Comparison of ENCODE assay signal across 9 cellular contexts in genomic region chr20:1326031-1326930, GRCh38. TPM values are rescaled to one million over a fixed set of nuclear protein-coding genes. Genes with fewer than 3 reads are reported as not detected.
DNase-seq lines count a peak whose midpoint lies in the region; ATAC-seq, FAIRE-seq and TF ChIP-seq lines count a peak whose summit lies in the region.
"Had no signal": no experiment of that assay in that cellular context is flagged by ENCODE, and none has a peak within 500 bp of the region (broad histone marks: within the 10 kb centered on the region; RNA-seq: fewer than 3 reads in every experiment).

No MANE protein-coding gene starts in this region.

- TF ChIP-seq CTCF in HFF-Myc (IDR thresholded peaks at IDR 0.05; ENCODE audit: low read depth, low read length, missing control alignments) (no peak), GM12878 (IDR thresholded peaks at IDR 0.05 in 2 of 3, conservative IDR thresholded peaks at IDR 0.05 in 1 of 3; ENCODE audit: control insufficient read depth in 2 of 3, extremely low read depth in 1 of 3, insufficient read depth in 1 of 3, low read depth in 3 of 3, low read length in 3 of 3) (no peak), kidney epithelial cell (IDR thresholded peaks at IDR 0.05; ENCODE audit: insufficient read depth, low read length, poor library complexity, severe bottlenecking) (no peak)

- BruUV-seq in GM12878 (replicated peaks; lab: Mats Ljungman, UMichigan), result no TSS peak

- FAIRE-seq in GM12878 (lab: Jason Lieb, UNC) (peak; percentile 27), H54 (lab: Jason Lieb, UNC) (no peak)

- peak overlapping the region; percentile 94 for H3K27ac ChIP-seq in GM12878 (ENCODE audit: control insufficient read depth, insufficient read depth)
- peak overlapping the region; percentile 96 for H3K27ac ChIP-seq in thymus (ENCODE audit: low read depth)

- H3K79me2 ChIP-seq in GM12878 (ENCODE audit: control insufficient read depth, insufficient read depth, low read length), result peaks cover 52% of the 10 kb centered on the region

- POLR2A ChIA-PET in GM12878 (lab: Charles Lee), result interaction anchor here (0.5 to 7.0 kb wide), 3 partner anchors 14 to 65 kb away, joined by 3 to 76 read pairs (median 4); partner anchors contain the start of gene FKBP1A

- intact Hi-C loops in GM12878 (cut with micrococcal nuclease; ENCODE audit: unreplicated experiment), result no loop called here

- no peaks in the 10 kb centered on the region for H4K20me1 ChIP-seq in GM12878 (ENCODE audit: control insufficient read depth, insufficient read depth)

- H2AFZ ChIP-seq in GM12878 (ENCODE audit: control insufficient read depth, low read depth, low read length), result no peak overlapping the region

- DNase-seq in HFF-Myc (ENCODE audit: extremely low read depth, low read depth), result no peak
- no peak for DNase-seq in GM12878 (ENCODE audit: low read depth, low spot score)
- no peak for DNase-seq in kidney epithelial cell (ENCODE audit: low read depth)
- DNase-seq in HuH-7.5 (ENCODE audit: low spot score), result no peak
- DNase-seq in H54 (ENCODE audit: insufficient read length, low spot score), result no peak
- no peak for DNase-seq in NOMO-1 (lab: John Stamatoyannopoulos, UW; ENCODE audit: unreplicated experiment in 2 of 2)
- DNase-seq: cerebellar nuclear complex had no signal

- no peaks in the 10 kb centered on the region for H3K9me3 ChIP-seq in GM12878 (replicated peaks; ENCODE audit: control insufficient read depth, insufficient read depth, low read length)
- H3K9me3 ChIP-seq in thymus (ENCODE audit: control insufficient read depth), result no peaks in the 10 kb centered on the region

- peak overlapping the region; percentile 92 for H3K4me3 ChIP-seq in HFF-Myc (replicated peaks; ENCODE audit: low read depth, low read length)
- H3K4me3 ChIP-seq in GM12878, result peak overlapping the region; percentile 90
- H3K4me3 ChIP-seq in kidney epithelial cell (ENCODE audit: low read depth, low read length), result peak overlapping the region; percentile 87
- H3K4me3 ChIP-seq in thymus (ENCODE audit: low read length), result peak overlapping the region; percentile 93

- TF ChIP-seq POLR2A in GM12878 (IDR thresholded peaks at IDR 0.05; ENCODE audit: low read depth, low read length), result no peak; the same call in 1 of the 2 replicates
- no peak for TF ChIP-seq POLR2A in H54 (IDR thresholded peaks at IDR 0.05; ENCODE audit: low read depth, low read length)

- H3K36me3 ChIP-seq in GM12878 (ENCODE audit: control insufficient read depth in 2 of 2, insufficient read depth in 2 of 2, low read length in 1 of 2) (no peaks in the 10 kb centered on the region), kidney epithelial cell (ENCODE audit: control insufficient read depth, insufficient read depth, low read length) (no peaks in the 10 kb centered on the region), thymus (ENCODE audit: control insufficient read depth, insufficient read depth) (peaks cover 8% of the 10 kb centered on the region)

- H3K4me1 ChIP-seq in GM12878 (ENCODE audit: control insufficient read depth, insufficient read depth, low read length), result peaks cover 34% of the 10 kb centered on the region
- peaks cover 20% of the 10 kb centered on the region for H3K4me1 ChIP-seq in thymus (ENCODE audit: control insufficient read depth, insufficient read depth, low read length)

- WGBS in GM12878 (ENCODE audit: insufficient coverage, insufficient replicate concordance, low lambda C conversion rate, missing lambda C conversion rate), result 61% methylated on average over 10 of the region's 10 CpGs
- WGBS in thymus, result 66% methylated on average over 10 of the region's 10 CpGs

- CTCF ChIA-PET in GM12878 (lab: Yijun Ruan, JAX), result interaction anchor here (1.3 to 7.6 kb wide), 6 partner anchors 56 to 178 kb away, joined by 3 to 55 read pairs (median 4); partner anchors contain the start of gene FKBP1A

- peak overlapping the region; percentile 97 for H3K9ac ChIP-seq in GM12878 (ENCODE audit: control insufficient read depth, insufficient read depth, low read length)

- RAD21 ChIA-PET in GM12878 (lab: Charles Lee; ENCODE audit: unreplicated experiment), result interaction anchor here (0.7 to 4.6 kb wide), 7 partner anchors 50 to 112 kb away, joined by 3 to 37 read pairs (median 4); no protein-coding TSS in a partner anchor

- in situ Hi-C loops in GM12878 (cut with MboI), result no loop called here

- TF ChIP-seq RAD21 in GM12878 (IDR thresholded peaks at IDR 0.05; ENCODE audit: insufficient read depth, low read depth, low read length), result no peak

- SMC1A ChIA-PET in GM12878 (lab: Charles Lee; ENCODE audit: uncharacterized antibody, unreplicated experiment), result interaction anchor here (0.8 to 5.0 kb wide), 5 partner anchors 49 to 66 kb away, joined by 3 to 52 read pairs (median 4); partner anchors contain the start of gene FKBP1A

- no peaks in the 10 kb centered on the region for H3K27me3 ChIP-seq in GM12878 (replicated peaks in 1 of 2; ENCODE audit: control insufficient read depth in 2 of 2, insufficient read depth in 2 of 2, low read length in 1 of 2)
- no peaks in the 10 kb centered on the region for H3K27me3 ChIP-seq in kidney epithelial cell (ENCODE audit: control insufficient read depth, insufficient read depth, low read length)
- no peaks in the 10 kb centered on the region for H3K27me3 ChIP-seq in thymus (ENCODE audit: control insufficient read depth, insufficient read depth)

- TF ChIP-seq EP300 in GM12878 (IDR thresholded peaks at IDR 0.05; ENCODE audit: borderline replicate concordance in 1 of 2, control insufficient read depth in 1 of 2, low read depth in 2 of 2, low read length in 2 of 2), result no peak

- peak overlapping the region; percentile 77 for H3K4me2 ChIP-seq in GM12878 (ENCODE audit: control insufficient read depth, insufficient read depth)

- no peak for ATAC-seq in GM12878
- no peak for ATAC-seq in GM19463 (IDR thresholded peaks at IDR 0.05; ENCODE audit: unreplicated experiment)

TF ChIP-seq in GM12878, 131 proteins besides CTCF, POLR2A, EP300 and RAD21:
- TF ChIP-seq BCL3 (IDR thresholded peaks at IDR 0.05; ENCODE audit: borderline replicate concordance, insufficient read depth, low read depth, low read length, poor library complexity, severe bottlenecking) (no peak), MLLT1 (IDR thresholded peaks at IDR 0.05) (peak; percentile 21; the same call in 1 of the 2 replicates)

RNA-seq across cellular contexts. Expression of gene SDCBP2, which starts 2.7 kb away (rescaled TPM):
- total RNA-seq in GM12878 (2013; cell fraction: nucleolus; rRNA removed), result 1.3 and 2.6 TPM in 2 replicates
- total RNA-seq in GM12878 (2014; rRNA removed) (0.60 and 1.1 TPM in 2 replicates), GM12878 (2014; rRNA removed; fragmentation: Illumina TruSeq; extraction: Trizol) (0.45 and 0.60 TPM in 2 replicates), GM12878 (2021) (0.77 and 1.5 TPM in 2 replicates), kidney epithelial cell (6.1 and 7.7 TPM in 2 replicates)
- 0.91 TPM for polyA plus RNA-seq in GM12878 (2011; ENCODE audit: low read depth)
- polyA plus RNA-seq in GM12878 (2011; rRNA removed) (1.3 and 1.5 TPM in 2 replicates), GM12878 (2014; fragmentation: Illumina TruSeq; extraction: Trizol) (0.51 and 0.96 TPM in 2 replicates), GM12878 (2014; fragmentation: Nextera tagmentation; extraction: Ambion mirVana) (under 1 TPM in 1 of 2 experiments, not detected in 1; 0.16 TPM), GM12878 (2014; rRNA removed) (1.3 and 1.9 TPM in 2 replicates), GM12878 (2016; fragmentation: Nextera tagmentation; extraction: Ambion mirVana) (1 to 10 TPM; 1.4 to 2.4 TPM), thymus (8.6 TPM)
- 2.3 and 3.4 TPM in 2 replicates for polyA plus RNA-seq in GM12878 (2011; cell fraction: cytosol; rRNA removed)
- 5.3 and 9.1 TPM in 2 replicates for polyA plus RNA-seq in GM12878 (2011; cell fraction: nucleus; rRNA removed)
- 2.0 and 3.7 TPM in 2 replicates for polyA plus RNA-seq in GM12878 (2012)
- 0.29 and 1.0 TPM in 2 replicates for polyA minus RNA-seq in GM12878 (2011; rRNA and poly(A)+ RNA removed)
- polyA minus RNA-seq in GM12878 (2011; cell fraction: cytosol; rRNA and poly(A)+ RNA removed), result 1.5 TPM in 1 of 2 replicates, not detected in the other
- polyA minus RNA-seq in GM12878 (2011; cell fraction: nucleus; rRNA and poly(A)+ RNA removed), result 0.85 and 1.2 TPM in 2 replicates
